ENCODE assay signal across 8 cellular contexts in genomic region chr1:150165622-150166612, GRCh38. TPM values are rescaled to one million over a fixed set of nuclear protein-coding genes. Genes with fewer than 3 reads are reported as not detected.
A peak's percentile ranks its signal among the peaks of the same experiment; 100 is the strongest.
DNase-seq lines count a peak whose midpoint lies in the region; ATAC-seq, FAIRE-seq and TF ChIP-seq lines count a peak whose summit lies in the region.

No MANE protein-coding gene starts in this region.

- FAIRE-seq in GM12891 (lab: Jason Lieb, UNC): peak; percentile 23

- peaks cover 9 to 58% (median 21%) of the 10 kb centered on the region in 3 donors for H3K4me1 ChIP-seq in gastroesophageal sphincter

- H3K27ac ChIP-seq in gastroesophageal sphincter: peak overlapping the region; percentile 44 to 98 (median 97)

- H3K4me3 ChIP-seq in gastroesophageal sphincter: no peak overlapping the region

- H3K9me3 ChIP-seq in gastroesophageal sphincter: no peaks in the 10 kb centered on the region

- WGBS in gastroesophageal sphincter (ENCODE audit: low coverage in 1 of 2), 2 donors: 52 to 55% methylated on average over 3 to 11 of the region's 14 CpGs

- H3K36me3 ChIP-seq in gastroesophageal sphincter: no peaks in the 10 kb centered on the region

- no peak for DNase-seq in AG09319 (ENCODE audit: extremely low read depth, low read depth)
- DNase-seq in GM12891 (ENCODE audit: insufficient read length, low spot score): no peak
- DNase-seq in NCI-H774 (lab: John Stamatoyannopoulos, UW): peak; percentile 3
- peak; percentile 62 for DNase-seq in activated T-cell treated with anti-CD3 and anti-CD28 coated beads, Interleukin-2, amount 50 U/mL, for 1 hour
- DNase-seq in stimulated activated CD4-positive, alpha-beta T cell treated with anti-CD3 and anti-CD28 coated beads, Interleukin-12 subunit alpha, Interleukin-12 subunit beta, amount 100 ng/mL, for 4 hours: peak; percentile 55
- no peak for DNase-seq in occipital lobe (lab: John Stamatoyannopoulos, UW)

- TF ChIP-seq EP300 in gastroesophageal sphincter (IDR thresholded peaks at IDR 0.05): no peak

- TF ChIP-seq POLR2A in GM12891 (IDR thresholded peaks at IDR 0.05; ENCODE audit: low read depth, low read length): no peak
- no peak for TF ChIP-seq POLR2A in gastroesophageal sphincter (IDR thresholded peaks at IDR 0.05)

- H3K27me3 ChIP-seq in gastroesophageal sphincter: no peaks in the 10 kb centered on the region

- ATAC-seq in gastroesophageal sphincter (no peak), GM18873 (IDR thresholded peaks at IDR 0.05; ENCODE audit: low FRiP score, unreplicated experiment) (no peak)

- TF ChIP-seq CTCF in AG09319 (IDR thresholded peaks at IDR 0.05; ENCODE audit: low read depth, low read length) (peak; percentile 76), gastroesophageal sphincter (IDR thresholded peaks at IDR 0.05) (peak; percentile 55 to 75 (median 66))

TF ChIP-seq in GM12891, 5 proteins besides CTCF, POLR2A, EP300 and RAD21:
- TF ChIP-seq PAX5 (IDR thresholded peaks at IDR 0.05; ENCODE audit: insufficient read depth, low read length, severe bottlenecking): no peak
- TF ChIP-seq POLR2AphosphoS5 (IDR thresholded peaks at IDR 0.05; ENCODE audit: low read depth, low read length): no peak
- TF ChIP-seq SPI1 (IDR thresholded peaks at IDR 0.05; ENCODE audit: low read depth, low read length): no peak
- TF ChIP-seq POU2F2 (IDR thresholded peaks at IDR 0.05; ENCODE audit: low read depth, low read length): no peak
- no peak for TF ChIP-seq TAF1 (IDR thresholded peaks at IDR 0.05; ENCODE audit: low read depth, low read length)

RNA-seq across cellular contexts. Expression of gene PLEKHO1, which starts 16.2 kb away (rescaled TPM):
- polyA plus RNA-seq in GM12891 (2012; ENCODE audit: low read depth, missing spikeins): 79.1 TPM
- total RNA-seq in gastroesophageal sphincter (100 to 1,000 TPM; 217 to 358 (median 228) TPM), occipital lobe (52.7 TPM)

Comparison
In these comparisons a context has a peak if more than half of its experiments do, and no peak if none do; other contexts are left out.
1. DNase-seq: peak in NCI-H774 (single experiment), activated T-cell treated with anti-CD3 and anti-CD28 coated beads, Interleukin-2, amount 50 U/mL, for 1 hour (single experiment) and stimulated activated CD4-positive, alpha-beta T cell treated with anti-CD3 and anti-CD28 coated beads, Interleukin-12 subunit alpha, Interleukin-12 subunit beta, amount 100 ng/mL, for 4 hours (single experiment); none in AG09319 (single experiment), GM12891 (single experiment) and occipital lobe (single experiment).